19 cellular contexts compared by ENCODE assay signal in genomic region chr17:18241229-18241871, GRCh38.
"Had no signal": no experiment of that assay in that cellular context is flagged by ENCODE, and none has a peak within 500 bp of the region (broad histone marks: within the 10 kb centered on the region; RNA-seq: fewer than 3 reads in every experiment).

No MANE protein-coding gene starts in this region.

- H3K4me3 Mint-ChIP-seq: activated CD4-positive, alpha-beta T cell treated with anti-CD3 and anti-CD28 coated beads for 36 hours; activated naive CD4-positive, alpha-beta T cell treated with anti-CD3 and anti-CD28 coated beads, Interleukin-2, amount 10 ng/mL, durations not matched to agents 7 days and 5 days; naive B cell; neural crest cell; stimulated activated naive CD8-positive, alpha-beta T cell treated with anti-CD3 and anti-CD28 coated beads, Interleukin-15, Interleukin-2, amounts not matched to agents 100 ng/mL and 50 ng/mL, for 24 hours had no signal

- H3K27ac Mint-ChIP-seq: activated CD4-positive, alpha-beta T cell treated with anti-CD3 and anti-CD28 coated beads for 36 hours; activated naive CD4-positive, alpha-beta T cell treated with anti-CD3 and anti-CD28 coated beads, Interleukin-2, amount 10 ng/mL, durations not matched to agents 7 days and 5 days; stimulated activated naive CD8-positive, alpha-beta T cell treated with anti-CD3 and anti-CD28 coated beads, Interleukin-15, Interleukin-2, amounts not matched to agents 100 ng/mL and 50 ng/mL, for 24 hours had no signal

- H3K27ac ChIP-seq: lower lobe of right lung, thyroid gland, upper lobe of right lung, VCaP had no signal

- H3K27me3 Mint-ChIP-seq: activated CD4-positive, alpha-beta T cell treated with anti-CD3 and anti-CD28 coated beads for 36 hours; activated naive CD4-positive, alpha-beta T cell treated with anti-CD3 and anti-CD28 coated beads, Interleukin-2, amount 10 ng/mL, durations not matched to agents 7 days and 5 days; naive B cell; stimulated activated naive CD8-positive, alpha-beta T cell treated with anti-CD3 and anti-CD28 coated beads, Interleukin-15, Interleukin-2, amounts not matched to agents 100 ng/mL and 50 ng/mL, for 24 hours had no signal

- H3K4me1 Mint-ChIP-seq: activated naive CD4-positive, alpha-beta T cell treated with anti-CD3 and anti-CD28 coated beads, Interleukin-2, amount 10 ng/mL, durations not matched to agents 7 days and 5 days; naive B cell; neural crest cell had no signal

- H3K9me3 Mint-ChIP-seq: activated naive CD4-positive, alpha-beta T cell treated with anti-CD3 and anti-CD28 coated beads, Interleukin-2, amount 10 ng/mL, durations not matched to agents 7 days and 5 days; naive B cell; neural crest cell; stimulated activated naive CD8-positive, alpha-beta T cell treated with anti-CD3 and anti-CD28 coated beads, Interleukin-15, Interleukin-2, amounts not matched to agents 100 ng/mL and 50 ng/mL, for 24 hours had no signal

- H3K4me1 ChIP-seq: lower lobe of right lung, thyroid gland, upper lobe of right lung had no signal

- FAIRE-seq: endometrium had no signal

- H3K9me3 ChIP-seq: lower lobe of right lung, thyroid gland, upper lobe of right lung had no signal

- ATAC-seq: activated CD4-positive, alpha-beta T cell treated with anti-CD3 and anti-CD28 coated beads for 36 hours; left lobe of liver; lower lobe of right lung; upper lobe of right lung had no signal

- DNase-seq: activated CD4-positive, alpha-beta T cell treated with anti-CD3 and anti-CD28 coated beads for 36 hours; activated CD4-positive, alpha-beta T cell treated with anti-CD3 and anti-CD28 coated beads, Interleukin-2, amount 50 U/mL, for 4 hours; activated effector memory CD4-positive, alpha-beta T cell treated with anti-CD3 and anti-CD28 coated beads, Interleukin-2, amount 50 U/mL, for 16 hours; activated naive CD4-positive, alpha-beta T cell treated with anti-CD3 and anti-CD28 coated beads, Interleukin-2, amount 10 ng/mL, durations not matched to agents 7 days and 5 days; amygdala; lower lobe of right lung; mesendoderm; naive B cell; posterior cingulate gyrus; retina; stimulated activated CD4-positive, alpha-beta T cell treated with anti-CD3 and anti-CD28 coated beads, Interleukin-4, amount 100 ng/mL, for 4 hours; substantia nigra; thyroid gland; upper lobe of right lung had no signal

- H3K27me3 ChIP-seq: thyroid gland, upper lobe of right lung had no signal

- H3K4me3 ChIP-seq: lower lobe of right lung, thyroid gland, upper lobe of right lung had no signal
